Comparison of ENCODE assay signal across 16 cellular contexts in genomic region chr3:66763294-66763693, GRCh38.
A peak's percentile ranks its signal among the peaks of the same experiment; 100 is the strongest.
DNase-seq lines count a peak whose midpoint lies in the region; ATAC-seq and TF ChIP-seq lines count a peak whose summit lies in the region.
"Had no signal": no experiment of that assay in that cellular context is flagged by ENCODE, and none has a peak within 500 bp of the region (broad histone marks: within the 10 kb centered on the region; RNA-seq: fewer than 3 reads in every experiment).

No MANE protein-coding gene starts in this region.

- H3K9ac ChIP-seq in colonic mucosa (ENCODE audit: low read depth in 2 of 2, low read length in 2 of 2) = no peak overlapping the region
- H3K9ac ChIP-seq: BLaER1 treated with 17β-estradiol and CSF1 and Interleukin-3, amounts not matched to agents 10 nM and 100 nM had no signal

- CTCF ChIA-PET in activated CD4-positive, alpha-beta memory T cell treated with anti-CD3 and anti-CD28 coated beads for 36 hours (lab: Charles Lee) = no interaction called here

- H3K27me3 Mint-ChIP-seq in activated CD4-positive, alpha-beta memory T cell treated with anti-CD3 and anti-CD28 coated beads for 36 hours = no peaks in the 10 kb centered on the region

- POLR2A ChIA-PET in activated CD4-positive, alpha-beta memory T cell treated with anti-CD3 and anti-CD28 coated beads for 36 hours (lab: Charles Lee) = no interaction called here

- peaks cover 15% of the 10 kb centered on the region for H3K9me3 Mint-ChIP-seq in activated CD4-positive, alpha-beta memory T cell treated with anti-CD3 and anti-CD28 coated beads for 36 hours

- ATAC-seq in activated CD4-positive, CD25-positive, alpha-beta regulatory T cell treated with anti-CD3 and anti-CD28 coated beads, Interleukin-2, amount 50 U/mL, for 24 hours = no peak
- ATAC-seq: HCT116, left lobe of liver, WTC11 had no signal

- no peaks in the 10 kb centered on the region for H3K27me3 ChIP-seq in colonic mucosa
- H3K27me3 ChIP-seq: BLaER1 treated with 17β-estradiol and CSF1 and Interleukin-3, amounts not matched to agents 10 nM and 100 nM; cardiac muscle cell; Peyer's patch had no signal

- H3K4me3 ChIP-seq in AG09309 (ENCODE audit: control insufficient read depth, low read depth, low read length) = no peak overlapping the region
- H3K4me3 ChIP-seq in colonic mucosa = no peak overlapping the region
- H3K4me3 ChIP-seq: BLaER1 treated with 17β-estradiol and CSF1 and Interleukin-3, amounts not matched to agents 10 nM and 100 nM; cardiac muscle cell; Peyer's patch had no signal

- H3K4me1 Mint-ChIP-seq in activated CD4-positive, alpha-beta memory T cell treated with anti-CD3 and anti-CD28 coated beads for 36 hours (ENCODE audit: low read depth) = no peaks in the 10 kb centered on the region
- H3K4me1 Mint-ChIP-seq: WTC11 had no signal

- no peak overlapping the region for H3K27ac Mint-ChIP-seq in activated CD4-positive, alpha-beta memory T cell treated with anti-CD3 and anti-CD28 coated beads for 36 hours
- H3K27ac Mint-ChIP-seq: WTC11 had no signal

- DNase-seq in AG09309 (ENCODE audit: low read depth) (peak; percentile 49), M059J (ENCODE audit: low read depth) (peak; percentile 50), colonic mucosa (peak; percentile 19), medulla oblongata (ENCODE audit: extremely low spot score) (peak; percentile 52), GM19240 (ENCODE audit: insufficient read length, low spot score) (no peak)
- DNase-seq in activated CD4-positive, alpha-beta memory T cell treated with anti-CD3 and anti-CD28 coated beads for 36 hours = no peak
- DNase-seq in stimulated activated CD4-positive, alpha-beta T cell treated with anti-CD3 and anti-CD28 coated beads, Interleukin-4, amount 100 ng/mL, for 1 hour = no peak
- DNase-seq: activated T-cell treated with anti-CD3 and anti-CD28 coated beads, Interleukin-2, amount 50 U/mL, for 1 hour; NCI-H2081 treated with DMSO at 0.1 percent for 48 hours; Peyer's patch had no signal

- TF ChIP-seq CTCF in AG09309 (IDR thresholded peaks at IDR 0.05; ENCODE audit: control insufficient read depth, insufficient read depth, low read depth, low read length, missing control alignments) (no peak), colonic mucosa (IDR thresholded peaks at IDR 0.05) (no peak)

- no peaks in the 10 kb centered on the region for H3K36me3 ChIP-seq in colonic mucosa
- H3K36me3 ChIP-seq: BLaER1 treated with 17β-estradiol and CSF1 and Interleukin-3, amounts not matched to agents 10 nM and 100 nM; cardiac muscle cell; Peyer's patch had no signal

- no peaks in the 10 kb centered on the region for H3K9me3 ChIP-seq in colonic mucosa
- H3K9me3 ChIP-seq: Peyer's patch had no signal

- no peak overlapping the region for H3K4me3 Mint-ChIP-seq in activated CD4-positive, alpha-beta memory T cell treated with anti-CD3 and anti-CD28 coated beads for 36 hours
- H3K4me3 Mint-ChIP-seq: WTC11 had no signal

- intact Hi-C loops in colonic mucosa (cut with DNase I) = no loop called here
- intact Hi-C loops in activated CD4-positive, alpha-beta memory T cell treated with anti-CD3 and anti-CD28 coated beads for 36 hours (cut with micrococcal nuclease) = no loop called here

- no peak overlapping the region for H3K27ac ChIP-seq in colonic mucosa
- H3K27ac ChIP-seq: BLaER1 treated with 17β-estradiol and CSF1 and Interleukin-3, amounts not matched to agents 10 nM and 100 nM; cardiac muscle cell; Peyer's patch had no signal

- H3K4me1 ChIP-seq in colonic mucosa = no peaks in the 10 kb centered on the region
- H3K4me1 ChIP-seq: BLaER1 treated with 17β-estradiol and CSF1 and Interleukin-3, amounts not matched to agents 10 nM and 100 nM; Peyer's patch had no signal

- H3K36me3 Mint-ChIP-seq in activated CD4-positive, alpha-beta memory T cell treated with anti-CD3 and anti-CD28 coated beads for 36 hours = no peaks in the 10 kb centered on the region

Comparison
In these comparisons a context has a peak if more than half of its experiments do, and no peak if none do; other contexts are left out.
1. DNase-seq: peak in AG09309 (single experiment), M059J (single experiment), colonic mucosa (single experiment) and medulla oblongata (single experiment); none in GM19240 (single experiment), activated CD4-positive, alpha-beta memory T cell treated with anti-CD3 and anti-CD28 coated beads for 36 hours (single experiment) and stimulated activated CD4-positive, alpha-beta T cell treated with anti-CD3 and anti-CD28 coated beads, Interleukin-4, amount 100 ng/mL, for 1 hour (single experiment).